Comparison of ENCODE assay signal across 9 cellular contexts in the genomic region with DNA sequence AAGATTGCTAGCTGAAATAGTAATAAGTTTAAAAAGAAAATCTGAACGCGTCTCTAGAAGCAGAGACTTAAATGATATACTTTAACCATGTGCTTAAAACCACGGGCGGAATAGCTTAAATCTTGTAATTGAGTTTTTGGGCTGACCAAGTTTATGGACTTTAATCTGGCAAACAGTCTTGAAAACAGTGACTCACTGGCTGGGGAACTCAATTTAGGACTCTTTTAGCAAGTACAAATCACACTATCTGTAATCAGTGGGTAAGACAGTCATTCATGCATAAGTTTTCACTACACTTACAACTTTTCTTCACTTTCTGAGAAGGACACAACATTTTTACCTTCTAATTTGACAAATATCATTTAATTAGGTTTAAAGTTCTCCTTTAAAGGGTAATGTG. TPM values are rescaled to one million over a fixed set of nuclear protein-coding genes. Genes with fewer than 3 reads are reported as not detected.
DNase-seq lines count a peak whose midpoint lies in the region; ATAC-seq and TF ChIP-seq lines count a peak whose summit lies in the region.
"Had no signal": no experiment of that assay in that cellular context is flagged by ENCODE, and none has a peak within 500 bp of the region (broad histone marks: within the 10 kb centered on the region; RNA-seq: fewer than 3 reads in every experiment).

No MANE protein-coding gene starts in this region.

- peaks cover 27% of the 10 kb centered on the region for H3K36me3 Mint-ChIP-seq in activated T-cell treated with anti-CD3 and anti-CD28 coated beads, Interleukin-2, amount 50 U/mL, for 24 hours (ENCODE audit: low read depth)

- intact Hi-C loops in body of pancreas (cut with DNase I) = no loop called here

- H3K36me3 ChIP-seq in body of pancreas (replicated peaks in 1 of 2; ENCODE audit: insufficient read depth in 1 of 2, low read depth in 2 of 2) (peaks cover 0 to 6% of the 10 kb centered on the region in 2 donors), suprapubic skin (peaks cover 21% of the 10 kb centered on the region)

- TF ChIP-seq CTCF in body of pancreas (IDR thresholded peaks at IDR 0.05) (no peak), suprapubic skin (IDR thresholded peaks at IDR 0.05) (no peak)

- peak overlapping the region; percentile 66 for H3K4me3 Mint-ChIP-seq in activated T-cell treated with anti-CD3 and anti-CD28 coated beads, Interleukin-2, amount 50 U/mL, for 24 hours

- TF ChIP-seq EP300 in suprapubic skin (IDR thresholded peaks at IDR 0.05) = no peak

- ATAC-seq in body of pancreas = peak; percentile 47

- H3K4me1 ChIP-seq in body of pancreas (peaks cover 19% of the 10 kb centered on the region), suprapubic skin (peaks cover 16% of the 10 kb centered on the region)

- WGBS in body of pancreas, 2 donors = 19 to 28% methylated on average over 4 of the region's 4 CpGs
- WGBS in suprapubic skin = 41% methylated on average over 4 of the region's 4 CpGs

- TF ChIP-seq POLR2A in body of pancreas (IDR thresholded peaks at IDR 0.05) (no peak), suprapubic skin (IDR thresholded peaks at IDR 0.05) (no peak)

- H3K27me3 ChIP-seq in body of pancreas = no peaks in the 10 kb centered on the region
- H3K27me3 ChIP-seq in suprapubic skin = no peaks in the 10 kb centered on the region
- H3K27me3 ChIP-seq: gastroesophageal sphincter had no signal

- peaks cover 15% of the 10 kb centered on the region for H3K4me1 Mint-ChIP-seq in activated T-cell treated with anti-CD3 and anti-CD28 coated beads, Interleukin-2, amount 50 U/mL, for 24 hours (ENCODE audit: low read depth)

- H3K27me3 Mint-ChIP-seq in activated T-cell treated with anti-CD3 and anti-CD28 coated beads, Interleukin-2, amount 50 U/mL, for 24 hours = peaks cover 28% of the 10 kb centered on the region

- no peaks in the 10 kb centered on the region for H3K9me3 ChIP-seq in body of pancreas
- H3K9me3 ChIP-seq in suprapubic skin = no peaks in the 10 kb centered on the region
- H3K9me3 ChIP-seq: gastroesophageal sphincter had no signal

- no peak for DNase-seq in activated T-cell treated with anti-CD3 and anti-CD28 coated beads, Interleukin-2, amount 50 U/mL, for 24 hours
- DNase-seq in activated T-cell treated with anti-CD3 and anti-CD28 coated beads for 4 hours (no peak), body of pancreas (peak in 1 of 4 donors; percentile 7), kidney tubule cell (ENCODE audit: low spot score) (peak; percentile 62), suprapubic skin (ENCODE audit: low spot score in 2 of 2) (no peak), cerebellar nuclear complex (lab: John Stamatoyannopoulos, UW) (no peak), occipital lobe (lab: John Stamatoyannopoulos, UW) (no peak), NCI-H345 treated with DMSO at 0.1 percent for 48 hours (lab: John Stamatoyannopoulos, UW; ENCODE audit: unreplicated experiment) (no peak)

- H3K4me3 ChIP-seq in body of pancreas = no peak overlapping the region
- peak overlapping the region; percentile 47 for H3K4me3 ChIP-seq in suprapubic skin

- H3K27ac Mint-ChIP-seq in activated T-cell treated with anti-CD3 and anti-CD28 coated beads, Interleukin-2, amount 50 U/mL, for 24 hours = no peak overlapping the region

- peak overlapping the region in 3 of 4 donors; percentile 6 to 39 (median 19) for H3K27ac ChIP-seq in body of pancreas
- H3K27ac ChIP-seq in suprapubic skin = no peak overlapping the region

- H3K9me3 Mint-ChIP-seq in activated T-cell treated with anti-CD3 and anti-CD28 coated beads, Interleukin-2, amount 50 U/mL, for 24 hours = peaks cover 8% of the 10 kb centered on the region

RNA-seq across cellular contexts. Expression of a gene that starts 26.8 kb away (rescaled TPM):
- total RNA-seq in body of pancreas = 1 to 10 TPM; 4.6 to 8.8 TPM
- 1 to 10 TPM; 6.1 to 8.9 (median 7.9) TPM for total RNA-seq in suprapubic skin
- total RNA-seq in occipital lobe = 82.0 TPM

RNA-seq across cellular contexts. Expression of a gene that starts 46.6 kb away (rescaled TPM):
- total RNA-seq in body of pancreas = 10 to 100 TPM in 1 of 2 donors, 1 to 10 TPM in 1; 8.0 to 22.4 TPM
- total RNA-seq in suprapubic skin = 10 to 100 TPM; 18.0 to 40.1 (median 32.8) TPM
- total RNA-seq in occipital lobe = 0.78 TPM
